7 cellular contexts compared by ENCODE assay signal in the genomic region with DNA sequence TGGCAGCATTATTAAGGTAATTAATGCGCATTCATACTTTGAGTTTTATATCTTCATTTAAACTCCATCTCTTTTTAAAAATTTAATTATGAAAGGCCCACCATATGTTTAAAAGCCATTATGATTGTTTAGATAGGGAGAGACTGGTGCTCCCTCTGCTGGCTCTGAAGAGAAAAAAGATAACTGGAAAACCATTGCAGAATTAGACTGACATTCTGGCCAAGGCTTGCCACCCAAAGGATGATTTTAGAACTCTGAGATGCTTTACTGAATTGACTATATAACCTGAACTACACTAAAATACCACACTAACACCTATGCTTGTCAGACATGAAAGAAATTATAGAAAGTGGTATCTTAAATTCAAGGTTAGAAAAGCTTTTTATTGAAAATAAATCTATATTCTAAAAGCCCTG.
DNase-seq lines count a peak whose midpoint lies in the region; ATAC-seq and TF ChIP-seq lines count a peak whose summit lies in the region.

No MANE protein-coding gene starts in this region.

- no peaks in the 10 kb centered on the region for H3K27me3 Mint-ChIP-seq in nephron (ENCODE audit: low read depth)
- peaks cover 5% of the 10 kb centered on the region for H3K27me3 Mint-ChIP-seq in activated naive CD4-positive, alpha-beta T cell treated with anti-CD3 and anti-CD28 coated beads for 36 hours (ENCODE audit: low read depth)

- CTCF ChIA-PET in activated naive CD4-positive, alpha-beta T cell treated with anti-CD3 and anti-CD28 coated beads for 36 hours (lab: Charles Lee), result interaction anchor here (1.1 to 2.0 kb wide), 3 partner anchors 13 to 508 kb away, joined by 4 to 5 read pairs (median 4); no protein-coding TSS in a partner anchor

- H3K4me3 Mint-ChIP-seq in nephron, result no peak overlapping the region
- H3K4me3 Mint-ChIP-seq in activated naive CD4-positive, alpha-beta T cell treated with anti-CD3 and anti-CD28 coated beads for 36 hours, result no peak overlapping the region

- peak; percentile 56 for ATAC-seq in HG03066 (IDR thresholded peaks at IDR 0.05; ENCODE audit: low read depth, unreplicated experiment)

- H3K4me3 ChIP-seq in GM12865 (ENCODE audit: low read depth, low read length), result no peak overlapping the region

- H3K36me3 Mint-ChIP-seq in nephron (ENCODE audit: low read depth), result no peaks in the 10 kb centered on the region
- no peaks in the 10 kb centered on the region for H3K36me3 Mint-ChIP-seq in activated naive CD4-positive, alpha-beta T cell treated with anti-CD3 and anti-CD28 coated beads for 36 hours (ENCODE audit: low read depth)

- H3K9me3 Mint-ChIP-seq in nephron, result no peaks in the 10 kb centered on the region
- H3K9me3 Mint-ChIP-seq in activated naive CD4-positive, alpha-beta T cell treated with anti-CD3 and anti-CD28 coated beads for 36 hours, result no peaks in the 10 kb centered on the region

- DNase-seq in GM12865 (ENCODE audit: low read depth) (peak; percentile 56), NCI-H748 treated with DMSO at 0.1 percent for 48 hours (lab: John Stamatoyannopoulos, UW) (peak; percentile 39), dermis blood vessel endothelial cell (peak; percentile 74), T1000 (lab: John Stamatoyannopoulos, UW) (no peak)
- DNase-seq in activated naive CD4-positive, alpha-beta T cell treated with anti-CD3 and anti-CD28 coated beads for 36 hours, result no peak

- TF ChIP-seq CTCF in GM12865 (IDR thresholded peaks at IDR 0.05; ENCODE audit: insufficient read depth, low read depth, low read length, missing control alignments) (peak; percentile 50), nephron (IDR thresholded peaks at IDR 0.05; ENCODE audit: unreplicated experiment in 3 of 3) (peak; percentile 57 to 90 (median 68))

- H3K4me1 Mint-ChIP-seq in nephron, result no peaks in the 10 kb centered on the region
- H3K4me1 Mint-ChIP-seq in activated naive CD4-positive, alpha-beta T cell treated with anti-CD3 and anti-CD28 coated beads for 36 hours (ENCODE audit: low read depth), result no peaks in the 10 kb centered on the region

- H3K27ac Mint-ChIP-seq in nephron, result no peak overlapping the region
- no peak overlapping the region for H3K27ac Mint-ChIP-seq in activated naive CD4-positive, alpha-beta T cell treated with anti-CD3 and anti-CD28 coated beads for 36 hours

- intact Hi-C loops in activated naive CD4-positive, alpha-beta T cell treated with anti-CD3 and anti-CD28 coated beads for 36 hours (cut with micrococcal nuclease), result loop anchor here (1.0 to 5.0 kb wide), 3 partner anchors 427 to 508 kb away; no protein-coding TSS in a partner anchor

Comparison
In these comparisons a context has a peak if more than half of its experiments do, and no peak if none do; other contexts are left out.
1. DNase-seq: peak in GM12865 (single experiment), NCI-H748 treated with DMSO at 0.1 percent for 48 hours (single experiment) and dermis blood vessel endothelial cell (single experiment); none in activated naive CD4-positive, alpha-beta T cell treated with anti-CD3 and anti-CD28 coated beads for 36 hours (single experiment) and T1000 (single experiment).